1 cellular context compared by ENCODE assay signal in genomic region chr1:26922201-26922729, GRCh38.
TF ChIP-seq lines count a peak whose summit lies in the region.

No MANE protein-coding gene starts in this region.

TF ChIP-seq in HepG2, 621 proteins besides CTCF, POLR2A, EP300 and RAD21:
- TF ChIP-seq TFDP1 (CRISPR knock-in tag; IDR thresholded peaks at IDR 0.05; ENCODE audit: borderline replicate concordance) (peak; percentile 13; the same call in 1 of the 2 replicates), MXI1 (IDR thresholded peaks at IDR 0.05; ENCODE audit: borderline replicate concordance, low read depth, low read length) (0 out of 3 replicates have a peak, but pooled peaks have one; percentile 7), BORCS8-MEF2B (CRISPR knock-in tag; IDR thresholded peaks at IDR 0.05) (peak; percentile 2), HHEX (CRISPR knock-in tag; IDR thresholded peaks at IDR 0.05) (no peak), ZBTB43 (CRISPR knock-in tag; conservative IDR thresholded peaks at IDR 0.05) (no peak), ZNF225 (CRISPR knock-in tag; IDR thresholded peaks at IDR 0.05) (no peak), KDM6A (CRISPR knock-in tag; IDR thresholded peaks at IDR 0.05; ENCODE audit: low read depth) (no peak), ZNF792 (CRISPR knock-in tag; IDR thresholded peaks at IDR 0.05) (0 out of 2 replicates have a peak, but pooled peaks have one; percentile 3), ELF3 (CRISPR knock-in tag; IDR thresholded peaks at IDR 0.05) (no peak), IRF1 (CRISPR knock-in tag; IDR thresholded peaks at IDR 0.05; ENCODE audit: low read depth) (0 out of 2 replicates have a peak, but pooled peaks have one; percentile 52), PBX2 (CRISPR knock-in tag; IDR thresholded peaks at IDR 0.05) (no peak), SRY (CRISPR knock-in tag; IDR thresholded peaks at IDR 0.05) (0 out of 2 replicates have a peak, but pooled peaks have one; percentile 5), ZNF235 (CRISPR knock-in tag; IDR thresholded peaks at IDR 0.05; ENCODE audit: borderline replicate concordance) (0 out of 2 replicates have a peak, but pooled peaks have one; percentile 13), ZNF510 (CRISPR knock-in tag; IDR thresholded peaks at IDR 0.05; ENCODE audit: low read depth) (no peak), DNMT3B (CRISPR knock-in tag; conservative IDR thresholded peaks at IDR 0.05) (0 out of 2 replicates have a peak, but pooled peaks have one; percentile 75), CCDC6 (CRISPR knock-in tag; IDR thresholded peaks at IDR 0.05) (no peak), TOPORS (CRISPR knock-in tag; IDR thresholded peaks at IDR 0.05) (no peak), NFKBIZ (CRISPR knock-in tag; IDR thresholded peaks at IDR 0.05) (0 out of 2 replicates have a peak, but pooled peaks have one; percentile 1), MLX (CRISPR knock-in tag; IDR thresholded peaks at IDR 0.05) (0 out of 2 replicates have a peak, but pooled peaks have one; percentile 4), CEBPZ (IDR thresholded peaks at IDR 0.05; ENCODE audit: low read length) (no peak), BRF2 (CRISPR knock-in tag; IDR thresholded peaks at IDR 0.05) (no peak), SUZ12 (IDR thresholded peaks at IDR 0.05; ENCODE audit: low read depth, low read length) (no peak), ZNF790 (CRISPR knock-in tag; IDR thresholded peaks at IDR 0.05; ENCODE audit: borderline replicate concordance) (no peak), STAG1 (CRISPR knock-in tag; IDR thresholded peaks at IDR 0.05) (no peak), NONO (IDR thresholded peaks at IDR 0.05) (no peak), NONO (CRISPR knock-in tag; conservative IDR thresholded peaks at IDR 0.05) (no peak), THAP8 (CRISPR knock-in tag; IDR thresholded peaks at IDR 0.05; ENCODE audit: borderline replicate concordance) (no peak), ZNF12 (CRISPR knock-in tag; IDR thresholded peaks at IDR 0.05) (0 out of 2 replicates have a peak, but pooled peaks have one; percentile 32), ZNF414 (CRISPR knock-in tag; IDR thresholded peaks at IDR 0.05) (peak; percentile 53; the same call in 1 of the 2 replicates), ZBTB21 (CRISPR knock-in tag; IDR thresholded peaks at IDR 0.05) (0 out of 2 replicates have a peak, but pooled peaks have one; percentile 3), SP1 (IDR thresholded peaks at IDR 0.05) (no peak), SP1 (CRISPR knock-in tag; IDR thresholded peaks at IDR 0.05) (no peak), DMAP1 (CRISPR knock-in tag; IDR thresholded peaks at IDR 0.05) (no peak), MAX (IDR thresholded peaks at IDR 0.05) (peak; percentile 83), SCMH1 (CRISPR knock-in tag; IDR thresholded peaks at IDR 0.05; ENCODE audit: borderline replicate concordance) (no peak), PRMT3 (CRISPR knock-in tag; IDR thresholded peaks at IDR 0.05; ENCODE audit: borderline replicate concordance, low read depth) (0 out of 2 replicates have a peak, but pooled peaks have one; percentile 7), ZNF713 (CRISPR knock-in tag; IDR thresholded peaks at IDR 0.05) (no peak), ZC3H4 (CRISPR knock-in tag; IDR thresholded peaks at IDR 0.05; ENCODE audit: borderline replicate concordance) (0 out of 2 replicates have a peak, but pooled peaks have one; percentile 42), ZNF317 (CRISPR knock-in tag; IDR thresholded peaks at IDR 0.05) (no peak), PRDM4 (CRISPR knock-in tag; IDR thresholded peaks at IDR 0.05; ENCODE audit: borderline replicate concordance) (no peak), FIP1L1 (IDR thresholded peaks at IDR 0.05; ENCODE audit: borderline replicate concordance, insufficient read depth, low read depth, low read length) (0 out of 2 replicates have a peak, but pooled peaks have one; percentile 2), CBX5 (CRISPR knock-in tag; IDR thresholded peaks at IDR 0.05; ENCODE audit: borderline replicate concordance) (0 out of 2 replicates have a peak, but pooled peaks have one; percentile 4), ZFX (CRISPR knock-in tag; IDR thresholded peaks at IDR 0.05; ENCODE audit: low read depth) (peak; percentile 48), ZNF775 (CRISPR knock-in tag; IDR thresholded peaks at IDR 0.05; ENCODE audit: borderline replicate concordance) (no peak), SOX6 (IDR thresholded peaks at IDR 0.05) (no peak), SOX6 (CRISPR knock-in tag; IDR thresholded peaks at IDR 0.05) (no peak)
